1 cellular context compared by ENCODE assay signal in genomic region chr5:157451806-157452205, GRCh38.
TF ChIP-seq lines count a peak whose summit lies in the region.

No MANE protein-coding gene starts in this region.

TF ChIP-seq in H1, 55 proteins besides CTCF, POLR2A, EP300 and RAD21:
- TF ChIP-seq KDM1A (IDR thresholded peaks at IDR 0.05; ENCODE audit: borderline replicate concordance, low read length): no peak
- no peak for TF ChIP-seq NANOG (IDR thresholded peaks at IDR 0.05; ENCODE audit: insufficient read depth, low read depth, low read length, poor library complexity, severe bottlenecking)
- TF ChIP-seq TEAD4 (IDR thresholded peaks at IDR 0.05; ENCODE audit: low read depth, low read length): peak; percentile 30; the same call in 1 of the 2 replicates
- TF ChIP-seq ATF3 (IDR thresholded peaks at IDR 0.05; ENCODE audit: insufficient read depth, low read depth, low read length): no peak
